Comparison of ENCODE assay signal across 20 cellular contexts in genomic region chr12:39632670-39633069, GRCh38. TPM values are rescaled to one million over a fixed set of nuclear protein-coding genes. Genes with fewer than 3 reads are reported as not detected.
DNase-seq lines count a peak whose midpoint lies in the region; ATAC-seq, FAIRE-seq and TF ChIP-seq lines count a peak whose summit lies in the region.
"Had no signal": no experiment of that assay in that cellular context is flagged by ENCODE, and none has a peak within 500 bp of the region (broad histone marks: within the 10 kb centered on the region; RNA-seq: fewer than 3 reads in every experiment).

No MANE protein-coding gene starts in this region.

- TF ChIP-seq CTCF in GM12878 (IDR thresholded peaks at IDR 0.05 in 2 of 3, conservative IDR thresholded peaks at IDR 0.05 in 1 of 3; ENCODE audit: control insufficient read depth in 2 of 3, extremely low read depth in 1 of 3, insufficient read depth in 1 of 3, low read depth in 3 of 3, low read length in 3 of 3) (no peak), OCI-LY7 (conservative IDR thresholded peaks at IDR 0.05; ENCODE audit: low read length) (no peak)
- no peak for TF ChIP-seq CTCF in activated CD8-positive, alpha-beta T cell treated with anti-CD3 and anti-CD28 coated beads for 36 hours (IDR thresholded peaks at IDR 0.05)

- H3K27ac Mint-ChIP-seq in activated T-helper 17 cell treated with anti-CD3 and anti-CD28 coated beads, Interleukin-2, amount 50 U/mL, for 72 hours, result no peak overlapping the region
- H3K27ac Mint-ChIP-seq in activated CD8-positive, alpha-beta T cell treated with anti-CD3 and anti-CD28 coated beads for 36 hours, result no peak overlapping the region
- H3K27ac Mint-ChIP-seq: CD4-positive, CD25-positive, alpha-beta regulatory T cell; IgD-negative memory B cell; T-helper 17 cell had no signal

- no peak overlapping the region for H3K9ac ChIP-seq in GM12878 (ENCODE audit: control insufficient read depth, insufficient read depth, low read length)

- H3K9me3 Mint-ChIP-seq in activated T-helper 17 cell treated with anti-CD3 and anti-CD28 coated beads, Interleukin-2, amount 50 U/mL, for 72 hours, result no peaks in the 10 kb centered on the region
- H3K9me3 Mint-ChIP-seq in activated CD8-positive, alpha-beta T cell treated with anti-CD3 and anti-CD28 coated beads for 36 hours, result no peaks in the 10 kb centered on the region

- ATAC-seq in HG03342 (IDR thresholded peaks at IDR 0.05; ENCODE audit: unreplicated experiment), result peak; percentile 52
- peak; percentile 55; the same call in 2 of the 3 replicates for ATAC-seq in GM12878
- no peak for ATAC-seq in activated T-helper 17 cell treated with anti-CD3 and anti-CD28 coated beads, Interleukin-2, amount 50 U/mL, for 72 hours (replicated peaks)
- no peak for ATAC-seq in activated CD8-positive, alpha-beta T cell treated with anti-CD3 and anti-CD28 coated beads for 36 hours
- ATAC-seq: T-helper 17 cell had no signal

- in situ Hi-C loops in GM12878 (cut with MboI), result no loop called here

- H3K36me3 ChIP-seq in GM12878 (ENCODE audit: control insufficient read depth in 2 of 2, insufficient read depth in 2 of 2, low read length in 1 of 2) (no peaks in the 10 kb centered on the region), OCI-LY7 (ENCODE audit: insufficient read depth, low read length) (no peaks in the 10 kb centered on the region)

- FAIRE-seq in GM12892 (lab: Jason Lieb, UNC), result peak; percentile 14
- no peak for FAIRE-seq in GM12878 (lab: Jason Lieb, UNC)
- FAIRE-seq: H54 had no signal

- H3K36me3 Mint-ChIP-seq in activated T-helper 17 cell treated with anti-CD3 and anti-CD28 coated beads, Interleukin-2, amount 50 U/mL, for 72 hours (ENCODE audit: low read depth), result no peaks in the 10 kb centered on the region
- H3K36me3 Mint-ChIP-seq in activated CD8-positive, alpha-beta T cell treated with anti-CD3 and anti-CD28 coated beads for 36 hours (ENCODE audit: low read depth), result peaks cover 7% of the 10 kb centered on the region

- POLR2A ChIA-PET in GM12878 (lab: Charles Lee), result no interaction called here
- POLR2A ChIA-PET in OCI-LY7 (lab: Charles Lee), result interaction anchor here (1.0 to 1.5 kb wide), 2 partner anchors 10 to 12 kb away, joined by 4 to 5 read pairs; no protein-coding TSS in a partner anchor
- POLR2A ChIA-PET in activated CD8-positive, alpha-beta T cell treated with anti-CD3 and anti-CD28 coated beads for 36 hours (lab: Charles Lee), result no interaction called here

- no peaks in the 10 kb centered on the region for H4K20me1 ChIP-seq in GM12878 (ENCODE audit: control insufficient read depth, insufficient read depth)
- H4K20me1 ChIP-seq in OCI-LY7 (ENCODE audit: insufficient read depth, low read length), result no peaks in the 10 kb centered on the region

- H3K4me3 Mint-ChIP-seq in activated T-helper 17 cell treated with anti-CD3 and anti-CD28 coated beads, Interleukin-2, amount 50 U/mL, for 72 hours, result no peak overlapping the region
- no peak overlapping the region for H3K4me3 Mint-ChIP-seq in activated CD8-positive, alpha-beta T cell treated with anti-CD3 and anti-CD28 coated beads for 36 hours
- H3K4me3 Mint-ChIP-seq: CD4-positive, CD25-positive, alpha-beta regulatory T cell; IgD-negative memory B cell; T-helper 17 cell had no signal

- CTCF ChIA-PET in GM12878 (lab: Yijun Ruan, JAX) (no interaction called here), OCI-LY7 (lab: Charles Lee; ENCODE audit: unreplicated experiment) (no interaction called here)
- CTCF ChIA-PET in activated CD8-positive, alpha-beta T cell treated with anti-CD3 and anti-CD28 coated beads for 36 hours (lab: Charles Lee), result interaction anchor here (1.0 kb wide), 1 partner anchor 12 kb away, joined by 6 read pairs; no protein-coding TSS in a partner anchor

- H3K27ac ChIP-seq in GM12878 (ENCODE audit: control insufficient read depth, insufficient read depth) (no peak overlapping the region), OCI-LY7 (ENCODE audit: low read depth, low read length, poor library complexity, severe bottlenecking) (no peak overlapping the region)
- H3K27ac ChIP-seq: PC-9 had no signal

- no peak for TF ChIP-seq POLR2A in GM12892 (IDR thresholded peaks at IDR 0.05; ENCODE audit: low read depth, low read length)
- TF ChIP-seq POLR2A in GM12878 (IDR thresholded peaks at IDR 0.05; ENCODE audit: low read depth, low read length), result no peak

- H3K9me2 ChIP-seq in OCI-LY7 (ENCODE audit: insufficient read depth, low read length), result no peaks in the 10 kb centered on the region

- BruUV-seq in GM12878 (replicated peaks; lab: Mats Ljungman, UMichigan) (no TSS peak), OCI-LY7 (replicated peaks; lab: Mats Ljungman, UMichigan) (no TSS peak)

- no peaks in the 10 kb centered on the region for H3K27me3 ChIP-seq in GM12878 (replicated peaks in 1 of 2; ENCODE audit: control insufficient read depth in 2 of 2, insufficient read depth in 2 of 2, low read length in 1 of 2)

- H3K4me1 Mint-ChIP-seq in activated T-helper 17 cell treated with anti-CD3 and anti-CD28 coated beads, Interleukin-2, amount 50 U/mL, for 72 hours, result peaks cover 20% of the 10 kb centered on the region
- peaks cover 21% of the 10 kb centered on the region for H3K4me1 Mint-ChIP-seq in activated CD8-positive, alpha-beta T cell treated with anti-CD3 and anti-CD28 coated beads for 36 hours (ENCODE audit: low read depth)

- H2AFZ ChIP-seq in GM12878 (ENCODE audit: control insufficient read depth, low read depth, low read length) (no peak overlapping the region), OCI-LY7 (ENCODE audit: low read length) (no peak overlapping the region)
- H2AFZ ChIP-seq: PC-9 had no signal

- H3K4me2 ChIP-seq in GM12878 (ENCODE audit: control insufficient read depth, insufficient read depth) (no peak overlapping the region), OCI-LY7 (ENCODE audit: low read length) (no peak overlapping the region)
- H3K4me2 ChIP-seq: PC-9 had no signal

- SMC1A ChIA-PET in GM12878 (lab: Charles Lee; ENCODE audit: uncharacterized antibody, unreplicated experiment), result interaction anchor here (0.8 to 1.4 kb wide), 3 partner anchors 8 to 60 kb away, joined by 3 to 5 read pairs (median 3); no protein-coding TSS in a partner anchor

- DNase-seq in GM12892 (ENCODE audit: insufficient read length) (no peak), GM12878 (ENCODE audit: low read depth, low spot score) (no peak), iris pigment epithelial cell (ENCODE audit: low read depth) (peak; percentile 26), OCI-LY7 (ENCODE audit: low spot score) (no peak)
- no peak for DNase-seq in activated CD8-positive, alpha-beta T cell treated with anti-CD3 and anti-CD28 coated beads for 36 hours
- DNase-seq: AML-193; Caco-2; CD4-positive, CD25-positive, alpha-beta regulatory T cell; GF-D8; MV-4-11; NCI-H187; NCI-H2107; NCI-H524; NCI-H82; PC-9; T-helper 17 cell had no signal

- RAD21 ChIA-PET in GM12878 (lab: Charles Lee; ENCODE audit: unreplicated experiment), result no interaction called here

- intact Hi-C loops in GM12878 (cut with micrococcal nuclease; ENCODE audit: unreplicated experiment) (no loop called here), OCI-LY7 (cut with micrococcal nuclease; ENCODE audit: unreplicated experiment) (no loop called here)
- intact Hi-C loops in activated CD8-positive, alpha-beta T cell treated with anti-CD3 and anti-CD28 coated beads for 36 hours (cut with micrococcal nuclease), result no loop called here

- no peak for TF ChIP-seq RAD21 in GM12878 (IDR thresholded peaks at IDR 0.05; ENCODE audit: insufficient read depth, low read depth, low read length)

- H3K9me3 ChIP-seq in GM12878 (replicated peaks; ENCODE audit: control insufficient read depth, insufficient read depth, low read length), result no peaks in the 10 kb centered on the region; the same call in 2 of the 3 replicates
- H3K9me3 ChIP-seq in OCI-LY7 (ENCODE audit: low read length), result no peaks in the 10 kb centered on the region
- H3K9me3 ChIP-seq: Caco-2 had no signal

- H3K4me1 ChIP-seq in GM12878 (ENCODE audit: control insufficient read depth, insufficient read depth, low read length) (peaks cover 10% of the 10 kb centered on the region), OCI-LY7 (ENCODE audit: insufficient read depth, low read length, poor library complexity, severe bottlenecking) (peaks cover 12% of the 10 kb centered on the region)
- H3K4me1 ChIP-seq: Caco-2 had no signal

- H3K27me3 Mint-ChIP-seq in activated T-helper 17 cell treated with anti-CD3 and anti-CD28 coated beads, Interleukin-2, amount 50 U/mL, for 72 hours, result no peaks in the 10 kb centered on the region
- H3K27me3 Mint-ChIP-seq in activated CD8-positive, alpha-beta T cell treated with anti-CD3 and anti-CD28 coated beads for 36 hours, result no peaks in the 10 kb centered on the region
- H3K27me3 Mint-ChIP-seq: CD4-positive, CD25-positive, alpha-beta regulatory T cell; T-helper 17 cell had no signal

- no peak for TF ChIP-seq EP300 in GM12878 (IDR thresholded peaks at IDR 0.05; ENCODE audit: borderline replicate concordance in 1 of 2, control insufficient read depth in 1 of 2, low read depth in 2 of 2, low read length in 2 of 2)

- no peaks in the 10 kb centered on the region for H3K79me2 ChIP-seq in GM12878 (ENCODE audit: control insufficient read depth, insufficient read depth, low read length)
- no peaks in the 10 kb centered on the region for H3K79me2 ChIP-seq in OCI-LY7 (ENCODE audit: insufficient read depth, low read depth, low read length)

- H3K4me3 ChIP-seq in GM12878 (no peak overlapping the region), OCI-LY7 (ENCODE audit: low read depth, low read length, poor library complexity, severe bottlenecking) (no peak overlapping the region)
- H3K4me3 ChIP-seq: PC-9 had no signal

RNA-seq across cellular contexts. Expression of gene ABCD2, which starts 13.1 kb away (rescaled TPM):
- 4.3 TPM for polyA plus RNA-seq in GM12892 (2012; ENCODE audit: missing spikeins)
- total RNA-seq in GM12878 (2013; cell fraction: nucleolus; rRNA removed), result 65.6 and 69.0 TPM in 2 replicates
- 9.5 and 13.8 TPM in 2 replicates for total RNA-seq in GM12878 (2014; rRNA removed)
- 16.2 and 16.9 TPM in 2 replicates for total RNA-seq in GM12878 (2014; rRNA removed; fragmentation: Illumina TruSeq; extraction: Trizol)
- total RNA-seq in GM12878 (2021), result 10.3 and 11.0 TPM in 2 replicates
- polyA plus RNA-seq in GM12878 (2011; ENCODE audit: low read depth), result 2.2 TPM
- 6.4 and 10.7 TPM in 2 replicates for polyA plus RNA-seq in GM12878 (2011; rRNA removed)
- polyA plus RNA-seq in GM12878 (2011; cell fraction: cytosol; rRNA removed), result 1.9 and 2.1 TPM in 2 replicates
- 3.6 and 4.8 TPM in 2 replicates for polyA plus RNA-seq in GM12878 (2011; cell fraction: nucleus; rRNA removed)
- 2.6 and 2.9 TPM in 2 replicates for polyA plus RNA-seq in GM12878 (2012)
- polyA plus RNA-seq in GM12878 (2014; fragmentation: Illumina TruSeq; extraction: Trizol), result 9.1 and 12.3 TPM in 2 replicates
- 1 to 10 TPM; 4.4 to 5.7 TPM for polyA plus RNA-seq in GM12878 (2014; fragmentation: Nextera tagmentation; extraction: Ambion mirVana)
- 4.4 and 6.2 TPM in 2 replicates for polyA plus RNA-seq in GM12878 (2014; rRNA removed)
- 1 to 10 TPM; 7.4 to 7.5 TPM for polyA plus RNA-seq in GM12878 (2016; fragmentation: Nextera tagmentation; extraction: Ambion mirVana)
- polyA minus RNA-seq in GM12878 (2011; rRNA and poly(A)+ RNA removed), result 11.4 and 16.4 TPM in 2 replicates
- polyA minus RNA-seq in GM12878 (2011; cell fraction: cytosol; rRNA and poly(A)+ RNA removed), result 2.9 and 4.3 TPM in 2 replicates
- 11.1 and 14.7 TPM in 2 replicates for polyA minus RNA-seq in GM12878 (2011; cell fraction: nucleus; rRNA and poly(A)+ RNA removed)
- total RNA-seq in OCI-LY7 (2014; rRNA removed; shearing (Covaris generic)), result 1.2 and 1.5 TPM in 2 replicates
- 1.9 and 2.4 TPM in 2 replicates for total RNA-seq in OCI-LY7 (2022)
- total RNA-seq in activated T-helper 17 cell treated with anti-CD3 and anti-CD28 coated beads, Interleukin-2, amount 50 U/mL, for 72 hours, result 1 to 10 TPM; 3.3 to 3.4 TPM
- 1 to 10 TPM; 3.8 to 4.0 TPM for total RNA-seq in activated CD8-positive, alpha-beta T cell treated with anti-CD3 and anti-CD28 coated beads for 36 hours
- total RNA-seq: Caco-2, PC-9 had no signal

Comparison
In these comparisons a context has a peak if more than half of its experiments do, and no peak if none do; other contexts are left out.
1. ATAC-seq: peak in HG03342 (single experiment) and GM12878 (single experiment); none in activated T-helper 17 cell treated with anti-CD3 and anti-CD28 coated beads, Interleukin-2, amount 50 U/mL, for 72 hours (single experiment) and activated CD8-positive, alpha-beta T cell treated with anti-CD3 and anti-CD28 coated beads for 36 hours (single experiment).